8 cellular contexts compared by ENCODE assay signal in the genomic region with DNA sequence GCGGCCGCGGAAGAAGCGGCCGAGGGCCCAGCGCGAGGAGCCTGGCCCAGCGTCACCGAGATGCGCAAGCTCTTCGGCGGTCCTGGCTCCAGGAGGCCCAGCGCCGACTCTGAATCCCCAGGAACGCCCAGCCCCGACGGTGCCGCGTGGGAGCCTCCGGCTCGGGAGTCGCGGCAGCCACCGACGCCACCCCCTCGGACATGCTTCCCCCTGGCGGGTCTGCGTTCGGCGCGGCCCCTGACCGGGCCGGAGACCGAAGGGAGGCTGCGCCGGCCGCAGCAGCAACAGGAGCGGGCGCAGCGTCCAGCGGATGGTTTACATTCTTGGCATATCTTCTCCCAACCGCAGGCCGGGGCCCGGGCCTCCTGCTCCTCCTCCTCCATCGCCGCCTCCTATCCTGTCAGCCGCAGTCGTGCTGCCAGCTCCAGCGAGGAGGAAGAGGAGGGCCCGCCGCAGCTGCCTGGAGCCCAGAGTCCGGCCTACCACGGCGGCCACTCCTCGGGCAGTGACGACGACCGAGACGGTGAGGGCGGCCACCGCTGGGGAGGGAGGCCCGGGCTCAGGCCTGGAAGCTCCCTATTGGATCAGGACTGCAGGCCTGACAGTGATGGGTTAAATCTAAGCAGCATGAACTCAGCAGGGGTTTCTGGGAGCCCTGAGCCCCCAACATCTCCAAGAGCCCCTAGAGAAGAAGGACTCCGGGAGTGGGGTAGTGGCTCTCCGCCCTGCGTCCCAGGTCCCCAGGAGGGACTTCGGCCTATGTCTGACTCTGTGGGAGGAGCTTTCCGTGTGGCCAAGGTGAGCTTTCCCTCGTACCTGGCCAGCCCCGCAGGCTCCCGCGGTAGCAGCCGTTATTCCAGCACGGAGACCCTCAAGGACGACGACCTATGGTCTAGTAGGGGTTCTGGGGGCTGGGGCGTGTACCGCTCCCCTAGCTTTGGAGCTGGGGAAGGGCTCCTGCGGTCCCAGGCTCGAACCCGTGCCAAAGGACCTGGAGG. TPM values are rescaled to one million over a fixed set of nuclear protein-coding genes. Genes with fewer than 3 reads are reported as not detected.
DNase-seq lines count a peak whose midpoint lies in the region; ATAC-seq, FAIRE-seq and TF ChIP-seq lines count a peak whose summit lies in the region.

No MANE protein-coding gene starts in this region.

- no peaks in the 10 kb centered on the region for H3K9me3 ChIP-seq in BLaER1 treated with 17β-estradiol and CSF1 and Interleukin-3, amounts not matched to agents 10 nM and 100 nM (replicated peaks in 1 of 11)
- no peaks in the 10 kb centered on the region for H3K9me3 ChIP-seq in ascending aorta
- H3K9me3 ChIP-seq in right atrium auricular region, result no peaks in the 10 kb centered on the region

- H3K27me3 ChIP-seq in BLaER1 treated with 17β-estradiol and CSF1 and Interleukin-3, amounts not matched to agents 10 nM and 100 nM, result peaks cover 23 to 34% (median 31%) of the 10 kb centered on the region in 11 experiments
- no peaks in the 10 kb centered on the region for H3K27me3 ChIP-seq in ascending aorta
- no peaks in the 10 kb centered on the region for H3K27me3 ChIP-seq in right atrium auricular region

- TF ChIP-seq CTCF in ascending aorta (IDR thresholded peaks at IDR 0.05) (no peak), right atrium auricular region (IDR thresholded peaks at IDR 0.05) (no peak)

- no peaks in the 10 kb centered on the region for H3K36me3 ChIP-seq in BLaER1 treated with 17β-estradiol and CSF1 and Interleukin-3, amounts not matched to agents 10 nM and 100 nM
- H3K36me3 ChIP-seq in ascending aorta (peaks cover 0 to 14% of the 10 kb centered on the region in 2 donors), right atrium auricular region (peaks cover 5% of the 10 kb centered on the region)

- DNase-seq in HTR-8/SVneo (ENCODE audit: insufficient read length, low spot score) (peak; percentile 91), ascending aorta (ENCODE audit: low spot score in 2 of 2) (peak; percentile 64 to 96), right atrium auricular region (ENCODE audit: low spot score) (peak; percentile 94), renal cortical epithelial cell (ENCODE audit: low read depth) (peak; percentile 87), NK-92 (lab: John Stamatoyannopoulos, UW; ENCODE audit: unreplicated experiment) (no peak)
- no peak for DNase-seq in stimulated activated CD4-positive, alpha-beta T cell treated with anti-CD3 and anti-CD28 coated beads, Interleukin-2, amount 100 ng/mL, for 48 hours

- H4K20me1 ChIP-seq in BLaER1 treated with 17β-estradiol and CSF1 and Interleukin-3, amounts not matched to agents 10 nM and 100 nM, result peaks cover 0 to 42% (median 10%) of the 10 kb centered on the region in 11 experiments; a peak in 9 of 22 replicates

- peaks cover 45 to 82% (median 64%) of the 10 kb centered on the region in 10 experiments for H3K4me1 ChIP-seq in BLaER1 treated with 17β-estradiol and CSF1 and Interleukin-3, amounts not matched to agents 10 nM and 100 nM
- H3K4me1 ChIP-seq in ascending aorta, result peaks cover 0 to 12% of the 10 kb centered on the region in 2 donors
- H3K4me1 ChIP-seq in right atrium auricular region, result peaks cover 0 to 56% of the 10 kb centered on the region in 2 donors

- H3K4me3 ChIP-seq in BLaER1 treated with 17β-estradiol and CSF1 and Interleukin-3, amounts not matched to agents 10 nM and 100 nM, result peak overlapping the region; percentile 64 to 79 (median 72)
- H3K4me3 ChIP-seq in ascending aorta (peak overlapping the region; percentile 71 to 75), right atrium auricular region (peak overlapping the region; percentile 60 to 72)

- ATAC-seq in GM18873 (IDR thresholded peaks at IDR 0.05; ENCODE audit: low FRiP score, unreplicated experiment), result no peak

- intact Hi-C loops in ascending aorta (cut with DNase I), result loop anchor here (2.0 kb wide), 1 partner anchor 16 kb away; no protein-coding TSS in a partner anchor

- peak overlapping the region; percentile 89 to 99 (median 98) for H3K4me2 ChIP-seq in BLaER1 treated with 17β-estradiol and CSF1 and Interleukin-3, amounts not matched to agents 10 nM and 100 nM

- H3K9ac ChIP-seq in BLaER1 treated with 17β-estradiol and CSF1 and Interleukin-3, amounts not matched to agents 10 nM and 100 nM, result peak overlapping the region; percentile 66 to 83 (median 79); a peak in 21 of 22 replicates

- H3K27ac ChIP-seq in BLaER1 treated with 17β-estradiol and CSF1 and Interleukin-3, amounts not matched to agents 10 nM and 100 nM, result peak overlapping the region in 10 of 11 experiments; percentile 60 to 86 (median 72); a peak in 20 of 22 replicates
- H3K27ac ChIP-seq in ascending aorta (peak overlapping the region; percentile 94 to 96), right atrium auricular region (peak overlapping the region; percentile 95 to 98)

- peak; percentile 96 for FAIRE-seq in HTR-8/SVneo (lab: Jason Lieb, UNC)

RNA-seq across cellular contexts. Expression of a gene that starts 1.2 kb away (rescaled TPM):
- total RNA-seq in ascending aorta, result 193 TPM
- 10 to 100 TPM; 41.6 to 59.9 TPM for total RNA-seq in right atrium auricular region
- 13.7 and 67.5 TPM in 2 replicates for total RNA-seq in renal cortical epithelial cell

RNA-seq across cellular contexts. Expression of a gene that starts 37.1 kb away (rescaled TPM):
- total RNA-seq in ascending aorta (8.8 TPM), right atrium auricular region (1 to 10 TPM in 1 of 2 donors, under 1 TPM in 1; 0.19 to 1.9 TPM), renal cortical epithelial cell (3.6 and 10.9 TPM in 2 replicates)

Comparison
In these comparisons a context has a peak if more than half of its experiments do, and no peak if none do; other contexts are left out.
1. DNase-seq: peak in HTR-8/SVneo (single experiment), ascending aorta (2 of 2), right atrium auricular region (single experiment) and renal cortical epithelial cell (single experiment); none in NK-92 (single experiment) and stimulated activated CD4-positive, alpha-beta T cell treated with anti-CD3 and anti-CD28 coated beads, Interleukin-2, amount 100 ng/mL, for 48 hours (0 of 2).
2. Peak in every context shown above with its lines, with median percentiles within 50 percentile points of each other: H3K27ac ChIP-seq and H3K4me3 ChIP-seq.